In the genomic region with DNA sequence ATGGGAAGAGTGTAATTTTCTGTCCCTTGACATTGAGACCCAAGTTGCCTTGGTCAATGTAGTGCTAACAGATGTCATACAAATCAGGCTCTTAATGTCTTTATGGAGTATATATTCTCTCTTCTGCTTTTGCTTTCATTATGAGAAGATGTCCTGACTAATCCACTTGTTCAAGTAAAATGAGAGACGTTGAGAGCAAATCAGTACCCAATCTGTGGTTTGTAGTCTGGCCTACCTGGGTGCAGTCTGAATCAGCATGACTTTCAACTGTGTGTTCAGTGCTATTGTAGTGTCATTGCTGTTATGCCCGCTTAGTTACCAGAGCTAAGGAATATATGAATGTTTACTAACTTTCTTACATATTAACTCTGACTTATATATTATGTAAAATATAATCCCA, we compare ENCODE assay signal across 13 cellular contexts.
DNase-seq lines count a peak whose midpoint lies in the region; ATAC-seq and TF ChIP-seq lines count a peak whose summit lies in the region.
"Had no signal": no experiment of that assay in that cellular context is flagged by ENCODE, and none has a peak within 500 bp of the region (broad histone marks: within the 10 kb centered on the region; RNA-seq: fewer than 3 reads in every experiment).

No MANE protein-coding gene starts in this region.

- H3K79me2 ChIP-seq in OCI-LY3 (ENCODE audit: low read length), result no peaks in the 10 kb centered on the region

- H3K27ac ChIP-seq in OCI-LY3 (ENCODE audit: low read length) (peak overlapping the region; percentile 45; the same call in 1 of the 2 replicates), caudate nucleus (ENCODE audit: low read depth, low read length) (no peak overlapping the region), ovary (no peak overlapping the region)
- H3K27ac ChIP-seq: neural progenitor cell, RWPE1 had no signal

- TF ChIP-seq CTCF in OCI-LY3 (IDR thresholded peaks at IDR 0.05; ENCODE audit: low read depth, low read length) (no peak), ovary (IDR thresholded peaks at IDR 0.05) (no peak)

- peak overlapping the region; percentile 18 for H3K4me2 ChIP-seq in OCI-LY3 (ENCODE audit: low read length)
- H3K4me2 ChIP-seq: neural progenitor cell had no signal

- H2AFZ ChIP-seq in OCI-LY3 (ENCODE audit: low read depth, low read length), result no peak overlapping the region
- H2AFZ ChIP-seq: neural progenitor cell had no signal

- H4K20me1 ChIP-seq in OCI-LY3 (ENCODE audit: insufficient read depth, low read length), result no peaks in the 10 kb centered on the region

- no peaks in the 10 kb centered on the region for H3K27me3 ChIP-seq in OCI-LY3 (ENCODE audit: low read depth, low read length)
- H3K27me3 ChIP-seq in ovary, result no peaks in the 10 kb centered on the region
- H3K27me3 ChIP-seq: neural progenitor cell had no signal

- no peak for TF ChIP-seq POLR2A in ovary (IDR thresholded peaks at IDR 0.05)

- H3K9me3 ChIP-seq in OCI-LY3 (ENCODE audit: insufficient read depth, low read length) (peaks cover 7% of the 10 kb centered on the region; the same call in 1 of the 2 replicates), ovary (no peaks in the 10 kb centered on the region)

- 82 to 93% (median 92%) methylated on average over 2 of the region's 2 CpGs for WGBS in ovary, 3 donors

- no peak overlapping the region for H3K9ac ChIP-seq in OCI-LY3 (ENCODE audit: low read length)
- H3K9ac ChIP-seq: neural progenitor cell had no signal

- DNase-seq in caudate nucleus (lab: John Stamatoyannopoulos, UW) (no peak), NCI-H1048 (lab: John Stamatoyannopoulos, UW) (no peak), ovary (no peak)
- DNase-seq: left cardiac atrium, NCI-H2029 treated with DMSO at 0.1 percent for 48 hours had no signal

- intact Hi-C loops in ovary (cut with DNase I), result no loop called here

- H3K4me1 ChIP-seq in OCI-LY3 (ENCODE audit: low read length) (peaks cover 19% of the 10 kb centered on the region), ovary (ENCODE audit: insufficient read depth) (no peaks in the 10 kb centered on the region)
- H3K4me1 ChIP-seq: neural progenitor cell had no signal

- H3K4me3 ChIP-seq in OCI-LY3 (ENCODE audit: low read length) (no peak overlapping the region), ovary (no peak overlapping the region)
- H3K4me3 ChIP-seq: neural progenitor cell had no signal

- ATAC-seq in GM18873 (IDR thresholded peaks at IDR 0.05; ENCODE audit: low FRiP score, unreplicated experiment) (peak; percentile 94), GM21526 (IDR thresholded peaks at IDR 0.05; ENCODE audit: low FRiP score, unreplicated experiment) (peak; percentile 87), HG03064 (IDR thresholded peaks at IDR 0.05; ENCODE audit: low read depth, unreplicated experiment) (peak; percentile 96)
- ATAC-seq: HepG2, left cardiac atrium, WTC11 had no signal

- TF ChIP-seq EP300 in ovary (IDR thresholded peaks at IDR 0.05), result no peak

- peaks cover 2% of the 10 kb centered on the region for H3K36me3 ChIP-seq in OCI-LY3 (replicated peaks; ENCODE audit: low read depth, low read length)
- no peaks in the 10 kb centered on the region for H3K36me3 ChIP-seq in ovary
- H3K36me3 ChIP-seq: neural progenitor cell had no signal
